In the genomic region with DNA sequence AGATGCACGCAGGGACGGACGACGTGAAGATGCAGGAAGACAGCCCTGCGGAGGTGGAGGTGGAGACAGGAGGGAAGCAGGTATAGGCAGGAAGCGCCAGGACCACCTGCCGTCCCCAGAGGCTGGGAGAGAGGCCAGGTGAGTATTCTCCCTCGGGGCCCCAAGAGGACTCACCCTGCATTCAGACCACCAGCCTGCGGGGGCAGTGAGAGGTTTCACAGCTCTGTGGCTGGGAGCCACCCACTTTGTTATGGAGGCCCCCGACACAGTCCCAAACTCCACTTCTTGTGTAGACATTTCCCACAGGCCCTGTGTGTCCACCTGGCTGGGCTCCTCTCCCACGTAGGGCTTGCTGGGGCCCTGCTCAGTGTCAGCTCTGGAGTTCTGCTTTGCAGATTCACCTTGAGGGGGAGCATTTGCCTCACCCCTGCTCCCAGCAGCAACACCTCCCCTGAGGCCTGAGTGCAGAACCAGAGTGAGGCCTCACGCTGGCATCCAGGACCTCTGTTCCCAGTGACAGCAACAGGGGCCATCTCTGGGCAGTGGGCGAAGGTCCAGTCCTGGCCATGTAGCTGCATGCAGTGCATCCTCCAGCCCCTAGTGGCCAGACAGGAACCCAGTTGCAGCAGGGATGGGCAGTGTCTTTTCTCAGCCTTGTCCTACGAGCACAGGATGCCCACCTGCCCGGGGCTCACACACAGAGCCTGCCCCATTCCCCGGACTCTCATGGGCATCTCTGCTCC, we compare ENCODE assay signal across 12 cellular contexts.
A peak's percentile ranks its signal among the peaks of the same experiment; 100 is the strongest.
DNase-seq lines count a peak whose midpoint lies in the region; ATAC-seq and TF ChIP-seq lines count a peak whose summit lies in the region.
"Had no signal": no experiment of that assay in that cellular context is flagged by ENCODE, and none has a peak within 500 bp of the region (broad histone marks: within the 10 kb centered on the region; RNA-seq: fewer than 3 reads in every experiment).

No MANE protein-coding gene starts in this region.

- H3K9me3 Mint-ChIP-seq in effector memory CD8-positive, alpha-beta T cell = peaks cover 0 to 2% of the 10 kb centered on the region in 2 donors

- peaks cover 0 to 45% (median 11%) of the 10 kb centered on the region in 9 donors for H3K4me1 ChIP-seq in heart right ventricle
- peaks cover 2% of the 10 kb centered on the region for H3K4me1 ChIP-seq in right cardiac atrium (ENCODE audit: control insufficient read depth, insufficient read depth, low read length)

- WGBS in heart right ventricle, 2 donors = 78 to 87% methylated on average over 16 of the region's 16 CpGs
- 83% methylated on average over 16 of the region's 16 CpGs for WGBS in right cardiac atrium

- H3K27ac ChIP-seq in heart right ventricle = no peak overlapping the region
- no peak overlapping the region for H3K27ac ChIP-seq in right cardiac atrium (ENCODE audit: low read length)

- H3K27me3 ChIP-seq in heart right ventricle = peaks cover 0 to 21% (median 2%) of the 10 kb centered on the region in 7 donors
- no peaks in the 10 kb centered on the region for H3K27me3 ChIP-seq in right cardiac atrium (ENCODE audit: control insufficient read depth, insufficient read depth)

- no peak overlapping the region for H3K4me3 Mint-ChIP-seq in effector memory CD8-positive, alpha-beta T cell
- H3K4me3 Mint-ChIP-seq: brain; CD8-positive, alpha-beta T cell; immature natural killer cell had no signal

- peaks cover 29 to 47% of the 10 kb centered on the region in 2 donors for H3K27me3 Mint-ChIP-seq in effector memory CD8-positive, alpha-beta T cell

- H3K9me3 ChIP-seq in heart right ventricle (peaks cover 0 to 5% (median 0%) of the 10 kb centered on the region in 11 donors), right cardiac atrium (ENCODE audit: control insufficient read depth, low read length) (no peaks in the 10 kb centered on the region)

- H3K4me1 Mint-ChIP-seq in effector memory CD8-positive, alpha-beta T cell (ENCODE audit: low read depth in 2 of 2) = peaks cover 8 to 57% of the 10 kb centered on the region in 2 donors

- no peak for DNase-seq in heart right ventricle
- DNase-seq in right cardiac atrium = no peak
- DNase-seq in SK-N-DZ (ENCODE audit: low spot score) = peak; percentile 28
- no peak for DNase-seq in fibroblast of villous mesenchyme (ENCODE audit: low read depth)
- no peak for DNase-seq in activated CD4-positive, alpha-beta T cell treated with anti-CD3 and anti-CD28 coated beads for 4 hours
- DNase-seq in effector memory CD8-positive, alpha-beta T cell = no peak
- no peak for DNase-seq in KG1 (lab: John Stamatoyannopoulos, UW)
- DNase-seq: CD8-positive, alpha-beta T cell; immature natural killer cell; NCI-H510A had no signal

- intact Hi-C loops in heart right ventricle (cut with DNase I) (loop anchor here in 1 of 10 donors (10.0 kb wide), 1 partner anchor 98 kb away; no protein-coding TSS in a partner anchor), right cardiac atrium (cut with DNase I) (no loop called here)

- peak overlapping the region in 1 of 2 donors; percentile 51 for H3K27ac Mint-ChIP-seq in effector memory CD8-positive, alpha-beta T cell
- H3K27ac Mint-ChIP-seq: CD8-positive, alpha-beta T cell; immature natural killer cell had no signal

- ATAC-seq in heart right ventricle (no peak), right cardiac atrium (no peak), HG03565 (IDR thresholded peaks at IDR 0.05; ENCODE audit: unreplicated experiment) (no peak)
- ATAC-seq in effector memory CD8-positive, alpha-beta T cell (replicated peaks) = no peak
- ATAC-seq: CD8-positive, alpha-beta T cell had no signal

- TF ChIP-seq CTCF in heart right ventricle (IDR thresholded peaks at IDR 0.05) = peak in 5 of 9 donors; percentile 11 to 36 (median 22)
- peak; percentile 36 for TF ChIP-seq CTCF in fibroblast of villous mesenchyme (IDR thresholded peaks at IDR 0.05; ENCODE audit: insufficient read depth, low read depth, low read length)

- H3K4me3 ChIP-seq in heart right ventricle (no peak overlapping the region), right cardiac atrium (ENCODE audit: low read length) (no peak overlapping the region), fibroblast of villous mesenchyme (ENCODE audit: low read depth, low read length) (no peak overlapping the region)

- no peaks in the 10 kb centered on the region for H3K36me3 Mint-ChIP-seq in effector memory CD8-positive, alpha-beta T cell (ENCODE audit: insufficient read depth)
- H3K36me3 Mint-ChIP-seq: brain; CD8-positive, alpha-beta T cell had no signal

- H3K36me3 ChIP-seq in heart right ventricle = no peaks in the 10 kb centered on the region
